In genomic region chr5:149200355-149200754, GRCh38 we compare ENCODE assay signal across 1 cellular context.
TF ChIP-seq lines count a peak whose summit lies in the region.

No MANE protein-coding gene starts in this region.

TF ChIP-seq in HepG2, 621 proteins besides CTCF, POLR2A, EP300 and RAD21 (continued from another document):
- TF ChIP-seq, protein P1, sequence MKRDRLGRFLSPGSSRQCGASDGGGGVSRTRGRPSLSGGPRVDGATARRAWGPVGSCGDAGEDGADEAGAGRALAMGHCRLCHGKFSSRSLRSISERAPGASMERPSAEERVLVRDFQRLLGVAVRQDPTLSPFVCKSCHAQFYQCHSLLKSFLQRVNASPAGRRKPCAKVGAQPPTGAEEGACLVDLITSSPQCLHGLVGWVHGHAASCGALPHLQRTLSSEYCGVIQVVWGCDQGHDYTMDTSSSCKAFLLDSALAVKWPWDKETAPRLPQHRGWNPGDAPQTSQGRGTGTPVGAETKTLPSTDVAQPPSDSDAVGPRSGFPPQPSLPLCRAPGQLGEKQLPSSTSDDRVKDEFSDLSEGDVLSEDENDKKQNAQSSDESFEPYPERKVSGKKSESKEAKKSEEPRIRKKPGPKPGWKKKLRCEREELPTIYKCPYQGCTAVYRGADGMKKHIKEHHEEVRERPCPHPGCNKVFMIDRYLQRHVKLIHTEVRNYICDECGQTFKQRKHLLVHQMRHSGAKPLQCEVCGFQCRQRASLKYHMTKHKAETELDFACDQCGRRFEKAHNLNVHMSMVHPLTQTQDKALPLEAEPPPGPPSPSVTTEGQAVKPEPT (CRISPR knock-in tag; IDR thresholded peaks at IDR 0.05; ENCODE audit: low read depth): no peak
